In genomic region chr19:8814176-8814575, GRCh38 we compare ENCODE assay signal across 2 cellular contexts.
TF ChIP-seq lines count a peak whose summit lies in the region.

No MANE protein-coding gene starts in this region.

TF ChIP-seq in liver, 16 proteins besides CTCF, POLR2A, EP300 and RAD21:
- TF ChIP-seq YY1 (IDR thresholded peaks at IDR 0.05) (no peak), FOXA1 (IDR thresholded peaks at IDR 0.05) (no peak), JUND (IDR thresholded peaks at IDR 0.05) (no peak), NR2F2 (IDR thresholded peaks at IDR 0.05) (no peak), HNF4G (IDR thresholded peaks at IDR 0.05) (no peak), GABPA (IDR thresholded peaks at IDR 0.05 in 1 of 2, conservative IDR thresholded peaks at IDR 0.05 in 1 of 2) (no peak)
- TF ChIP-seq, protein P1, sequence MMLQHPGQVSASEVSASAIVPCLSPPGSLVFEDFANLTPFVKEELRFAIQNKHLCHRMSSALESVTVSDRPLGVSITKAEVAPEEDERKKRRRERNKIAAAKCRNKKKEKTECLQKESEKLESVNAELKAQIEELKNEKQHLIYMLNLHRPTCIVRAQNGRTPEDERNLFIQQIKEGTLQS (IDR thresholded peaks at IDR 0.05): no peak
- TF ChIP-seq, protein P2, sequence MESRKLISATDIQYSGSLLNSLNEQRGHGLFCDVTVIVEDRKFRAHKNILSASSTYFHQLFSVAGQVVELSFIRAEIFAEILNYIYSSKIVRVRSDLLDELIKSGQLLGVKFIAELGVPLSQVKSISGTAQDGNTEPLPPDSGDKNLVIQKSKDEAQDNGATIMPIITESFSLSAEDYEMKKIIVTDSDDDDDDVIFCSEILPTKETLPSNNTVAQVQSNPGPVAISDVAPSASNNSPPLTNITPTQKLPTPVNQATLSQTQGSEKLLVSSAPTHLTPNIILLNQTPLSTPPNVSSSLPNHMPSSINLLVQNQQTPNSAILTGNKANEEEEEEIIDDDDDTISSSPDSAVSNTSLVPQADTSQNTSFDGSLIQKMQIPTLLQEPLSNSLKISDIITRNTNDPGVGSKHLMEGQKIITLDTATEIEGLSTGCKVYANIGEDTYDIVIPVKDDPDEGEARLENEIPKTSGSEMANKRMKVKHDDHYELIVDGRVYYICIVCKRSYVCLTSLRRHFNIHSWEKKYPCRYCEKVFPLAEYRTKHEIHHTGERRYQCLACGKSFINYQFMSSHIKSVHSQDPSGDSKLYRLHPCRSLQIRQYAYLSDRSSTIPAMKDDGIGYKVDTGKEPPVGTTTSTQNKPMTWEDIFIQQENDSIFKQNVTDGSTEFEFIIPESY (IDR thresholded peaks at IDR 0.05): no peak

TF ChIP-seq in HepG2, 621 proteins besides CTCF, POLR2A, EP300 and RAD21:
- TF ChIP-seq CBFB (CRISPR knock-in tag; IDR thresholded peaks at IDR 0.05): no peak
- no peak for TF ChIP-seq FOXK1 (CRISPR knock-in tag; IDR thresholded peaks at IDR 0.05; ENCODE audit: borderline replicate concordance, low read depth)
- TF ChIP-seq HNF4A (CRISPR knock-in tag; IDR thresholded peaks at IDR 0.05): no peak
- TF ChIP-seq JUNB (CRISPR knock-in tag; IDR thresholded peaks at IDR 0.05; ENCODE audit: borderline replicate concordance): no peak
- TF ChIP-seq RARA (CRISPR knock-in tag; IDR thresholded peaks at IDR 0.05): no peak
- no peak for TF ChIP-seq FOXA3 (CRISPR knock-in tag; IDR thresholded peaks at IDR 0.05)
- no peak for TF ChIP-seq SRSF9 (IDR thresholded peaks at IDR 0.05; ENCODE audit: borderline replicate concordance, insufficient read depth, low read depth, low read length, poor library complexity, severe bottlenecking)
- no peak for TF ChIP-seq STAT6 (CRISPR knock-in tag; IDR thresholded peaks at IDR 0.05; ENCODE audit: borderline replicate concordance)
- no peak for TF ChIP-seq ZSCAN31 (CRISPR knock-in tag; IDR thresholded peaks at IDR 0.05; ENCODE audit: low read depth)
- TF ChIP-seq ARID4A (CRISPR knock-in tag; IDR thresholded peaks at IDR 0.05; ENCODE audit: borderline replicate concordance): no peak
- no peak for TF ChIP-seq IRF2 (CRISPR knock-in tag; IDR thresholded peaks at IDR 0.05)
- TF ChIP-seq ZNF292 (CRISPR knock-in tag; IDR thresholded peaks at IDR 0.05; ENCODE audit: borderline replicate concordance, low read depth): no peak
- TF ChIP-seq, protein P3, sequence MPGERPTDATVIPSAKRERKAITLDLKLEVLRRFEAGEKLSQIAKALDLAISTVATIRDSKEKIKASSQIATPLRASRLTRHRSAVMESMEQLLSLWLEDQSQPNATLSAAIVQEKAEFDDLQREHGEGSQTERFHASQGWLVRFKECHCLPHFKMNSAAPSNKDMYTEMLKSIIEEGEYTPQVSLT (CRISPR knock-in tag; IDR thresholded peaks at IDR 0.05; ENCODE audit: borderline replicate concordance, low read depth): no peak
- TF ChIP-seq TGIF2 (CRISPR knock-in tag; IDR thresholded peaks at IDR 0.05): no peak
